In the genomic region with DNA sequence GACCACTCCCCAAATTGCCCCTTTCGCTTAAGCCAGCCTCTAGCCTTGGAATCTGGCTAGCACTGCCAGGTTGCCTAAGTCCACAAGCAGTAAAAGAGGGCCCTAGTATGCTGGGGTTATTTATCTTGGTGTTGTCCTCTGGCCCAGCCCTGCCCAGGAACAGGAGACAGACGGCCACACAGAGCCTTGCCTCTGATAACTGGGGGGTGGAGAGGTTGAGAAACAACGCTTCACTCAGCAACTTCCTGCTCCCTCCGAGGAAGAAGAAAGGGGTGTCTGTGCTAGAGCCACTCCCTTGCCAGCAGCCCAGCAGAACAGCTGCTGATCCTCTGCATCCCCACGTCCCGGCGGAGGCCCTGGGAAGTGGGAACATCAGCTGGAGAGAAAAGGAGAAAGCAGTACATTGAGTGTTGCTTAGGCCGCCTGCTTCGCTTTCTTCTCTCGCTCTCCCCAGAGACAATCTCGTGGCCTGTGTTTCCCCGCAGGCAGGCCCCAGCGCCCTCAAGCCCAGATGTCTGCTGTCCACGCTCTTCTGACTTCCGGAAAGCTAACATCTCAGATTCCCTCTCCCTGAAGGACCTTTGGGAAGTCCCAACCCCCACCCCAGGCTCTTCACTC, we compare ENCODE assay signal across 8 cellular contexts. TPM values are rescaled to one million over a fixed set of nuclear protein-coding genes. Genes with fewer than 3 reads are reported as not detected.
DNase-seq lines count a peak whose midpoint lies in the region; ATAC-seq and TF ChIP-seq lines count a peak whose summit lies in the region.

No MANE protein-coding gene starts in this region.

- H3K27ac ChIP-seq in liver (ENCODE audit: low read depth in 1 of 2, low read length in 2 of 2) (peak overlapping the region in 1 of 2 donors; percentile 16), upper lobe of right lung (peak overlapping the region; percentile 36)

- H3K9me3 ChIP-seq in Loucy (ENCODE audit: insufficient read depth, low read depth, low read length), result no peaks in the 10 kb centered on the region
- no peaks in the 10 kb centered on the region for H3K9me3 ChIP-seq in liver (ENCODE audit: control insufficient read depth in 4 of 4, low read length in 3 of 4)
- no peaks in the 10 kb centered on the region for H3K9me3 ChIP-seq in upper lobe of right lung

- H3K9ac ChIP-seq in Loucy (ENCODE audit: low read depth, low read length, poor library complexity, severe bottlenecking), result peak overlapping the region; percentile 29
- no peak overlapping the region for H3K9ac ChIP-seq in liver (ENCODE audit: low read depth in 1 of 2, low read length in 2 of 2)

- H3K4me2 ChIP-seq in Loucy (ENCODE audit: low read depth, low read length, poor library complexity, severe bottlenecking), result peak overlapping the region; percentile 49

- 58% methylated on average over 15 of the region's 15 CpGs for WGBS in liver

- H4K20me1 ChIP-seq in Loucy (ENCODE audit: insufficient read depth, low read length, poor library complexity, severe bottlenecking), result no peaks in the 10 kb centered on the region

- H3K36me3 ChIP-seq in Loucy (ENCODE audit: insufficient read depth, low read length), result no peaks in the 10 kb centered on the region
- no peaks in the 10 kb centered on the region for H3K36me3 ChIP-seq in liver (ENCODE audit: control insufficient read depth in 4 of 4, insufficient read depth in 3 of 4, low read depth in 1 of 4, low read length in 3 of 4)
- no peaks in the 10 kb centered on the region for H3K36me3 ChIP-seq in upper lobe of right lung

- peak; percentile 37 for ATAC-seq in GM21360 (IDR thresholded peaks at IDR 0.05; ENCODE audit: unreplicated experiment)
- ATAC-seq in upper lobe of right lung, result peak; percentile 91
- no peak for ATAC-seq in GM18517 (IDR thresholded peaks at IDR 0.05; ENCODE audit: unreplicated experiment)

- peak overlapping the region; percentile 60 to 84 for H3K4me3 Mint-ChIP-seq in CD14-positive monocyte

- H3F3A ChIP-seq in Loucy (ENCODE audit: low read depth), result no peaks in the 10 kb centered on the region

- in situ Hi-C loops in astrocyte of the spinal cord (cut with HindIII; ENCODE audit: low sequenced_read_pairs), result no loop called here

- H3K27me3 Mint-ChIP-seq in CD14-positive monocyte (ENCODE audit: low read depth in 3 of 3), result no peaks in the 10 kb centered on the region

- H3K36me3 Mint-ChIP-seq in CD14-positive monocyte, result no peaks in the 10 kb centered on the region

- no peaks in the 10 kb centered on the region for H3K9me2 ChIP-seq in Loucy (replicated peaks; ENCODE audit: low read depth, low read length)

- H3K27me3 ChIP-seq in Loucy (ENCODE audit: insufficient read depth, low read length, poor library complexity, severe bottlenecking), result no peaks in the 10 kb centered on the region
- H3K27me3 ChIP-seq in liver (ENCODE audit: control insufficient read depth in 4 of 4, insufficient read depth in 4 of 4, low read length in 3 of 4), result no peaks in the 10 kb centered on the region
- no peaks in the 10 kb centered on the region for H3K27me3 ChIP-seq in upper lobe of right lung

- H3K9me3 Mint-ChIP-seq in CD14-positive monocyte, result no peaks in the 10 kb centered on the region

- peaks cover 27% of the 10 kb centered on the region for H3K4me1 Mint-ChIP-seq in CD14-positive monocyte

- peak; percentile 5 to 23 for TF ChIP-seq RAD21 in liver (IDR thresholded peaks at IDR 0.05)

- H2AFZ ChIP-seq in Loucy (ENCODE audit: low read length), result peak overlapping the region; percentile 93

- peak overlapping the region; percentile 75 to 91 (median 81) for H3K27ac Mint-ChIP-seq in CD14-positive monocyte

- no peak for TF ChIP-seq CTCF in CD14-positive monocyte (IDR thresholded peaks at IDR 0.05)
- no peak for TF ChIP-seq CTCF in Loucy (conservative IDR thresholded peaks at IDR 0.05; ENCODE audit: low read length)
- no peak for TF ChIP-seq CTCF in astrocyte of the spinal cord (IDR thresholded peaks at IDR 0.05; ENCODE audit: low read depth, low read length)
- no peak for TF ChIP-seq CTCF in liver (IDR thresholded peaks at IDR 0.05; ENCODE audit: low read depth, low read length, missing input control)
- TF ChIP-seq CTCF in upper lobe of right lung (IDR thresholded peaks at IDR 0.05), result no peak

- intact Hi-C loops in CD14-positive monocyte (cut with micrococcal nuclease), result no loop called here
- intact Hi-C loops in upper lobe of right lung (cut with DNase I), result no loop called here

- no peaks in the 10 kb centered on the region for H3K79me2 ChIP-seq in Loucy (ENCODE audit: insufficient read depth, low read length)

- DNase-seq in CD14-positive monocyte (ENCODE audit: low spot score), result no peak
- DNase-seq in astrocyte of the spinal cord (ENCODE audit: low read depth, low spot score), result peak; percentile 14
- no peak for DNase-seq in upper lobe of right lung
- DNase-seq in DMS53 treated with DMSO at 0.1 percent for 48 hours (lab: John Stamatoyannopoulos, UW; ENCODE audit: unreplicated experiment), result no peak

- H3K4me1 ChIP-seq in Loucy (ENCODE audit: insufficient read depth, low read length, poor library complexity, severe bottlenecking) (peaks cover 18% of the 10 kb centered on the region), liver (ENCODE audit: control insufficient read depth in 4 of 4, insufficient read depth in 4 of 4, low read length in 3 of 4) (peaks cover 0 to 3% (median 3%) of the 10 kb centered on the region in 4 donors), upper lobe of right lung (no peaks in the 10 kb centered on the region)

- H3K4me3 ChIP-seq in Loucy (ENCODE audit: low read length, poor library complexity, severe bottlenecking), result peak overlapping the region; percentile 28
- H3K4me3 ChIP-seq in astrocyte of the spinal cord (ENCODE audit: low read depth, low read length), result no peak overlapping the region
- H3K4me3 ChIP-seq in liver (ENCODE audit: low read depth in 1 of 3, low read length in 3 of 3), result no peak overlapping the region
- H3K4me3 ChIP-seq in upper lobe of right lung, result no peak overlapping the region

TF ChIP-seq in liver, 16 proteins besides CTCF, POLR2A, EP300 and RAD21:
- peak; percentile 5 for TF ChIP-seq NR2F2 (IDR thresholded peaks at IDR 0.05)
- TF ChIP-seq FOXA1 (IDR thresholded peaks at IDR 0.05), result no peak
- peak; percentile 9 for TF ChIP-seq SP1 (IDR thresholded peaks at IDR 0.05)

RNA-seq across cellular contexts. Expression of a gene that starts 22.6 kb away (rescaled TPM):
- polyA plus RNA-seq in CD14-positive monocyte (under 1 TPM in 1 of 2 donors, not detected in 1; 0.08 TPM), liver (under 1 TPM; 0.15 to 0.24 TPM)
- total RNA-seq in liver (under 1 TPM; 0.59 to 0.79 TPM), upper lobe of right lung (4.1 TPM)
